16 cellular contexts compared by ENCODE assay signal in genomic region chr5:149470942-149471341, GRCh38.
DNase-seq lines count a peak whose midpoint lies in the region; ATAC-seq, FAIRE-seq and TF ChIP-seq lines count a peak whose summit lies in the region.
"Had no signal": no experiment of that assay in that cellular context is flagged by ENCODE, and none has a peak within 500 bp of the region (broad histone marks: within the 10 kb centered on the region; RNA-seq: fewer than 3 reads in every experiment).

No MANE protein-coding gene starts in this region.

- BruUV-seq in HepG2 (replicated peaks; lab: Mats Ljungman, UMichigan), result no TSS peak

- H3K4me3 ChIP-seq in adipocyte (ENCODE audit: low read length) (no peak overlapping the region), HepG2 (replicated peaks in 1 of 3; ENCODE audit: insufficient read depth in 1 of 3, low read depth in 2 of 3, low read length in 3 of 3) (no peak overlapping the region), sigmoid colon (no peak overlapping the region)
- H3K4me3 ChIP-seq: dorsolateral prefrontal cortex, lung had no signal

- TF ChIP-seq CTCF in HepG2 (CRISPR knock-in tag; IDR thresholded peaks at IDR 0.05), result no peak
- no peak for TF ChIP-seq CTCF in sigmoid colon (IDR thresholded peaks at IDR 0.05)

- H3K36me3 ChIP-seq in adipocyte (ENCODE audit: control insufficient read depth, insufficient read depth, low read length, severe bottlenecking) (no peaks in the 10 kb centered on the region), HepG2 (replicated peaks in 1 of 2; ENCODE audit: control insufficient read depth in 1 of 2, insufficient read depth in 2 of 2, low read length in 2 of 2) (no peaks in the 10 kb centered on the region), sigmoid colon (no peaks in the 10 kb centered on the region)

- H3K9me3 ChIP-seq in adipocyte (ENCODE audit: control insufficient read depth, low read length), result no peaks in the 10 kb centered on the region
- no peaks in the 10 kb centered on the region for H3K9me3 ChIP-seq in HepG2 (ENCODE audit: low read length)
- no peaks in the 10 kb centered on the region for H3K9me3 ChIP-seq in sigmoid colon

- no peak for TF ChIP-seq EP300 in HepG2 (IDR thresholded peaks at IDR 0.05; ENCODE audit: low read depth in 2 of 2, low read length in 2 of 2)
- TF ChIP-seq EP300 in HepG2 (CRISPR knock-in tag; IDR thresholded peaks at IDR 0.05; ENCODE audit: borderline replicate concordance), result no peak
- TF ChIP-seq EP300 in sigmoid colon (IDR thresholded peaks at IDR 0.05), result no peak

- CTCF ChIA-PET in HepG2 (lab: Yijun Ruan, JAX; ENCODE audit: low intra/inter-chr PET ratio, low total read pairs), result no interaction called here

- no peak for FAIRE-seq in HepG2 (lab: Jason Lieb, UNC)

- POLR2A ChIA-PET in HepG2 (lab: Yijun Ruan, JAX), result no interaction called here

- TF ChIP-seq RAD21 in HepG2 (CRISPR knock-in tag; IDR thresholded peaks at IDR 0.05), result no peak

- peak overlapping the region; percentile 21 for H3K9ac ChIP-seq in adipocyte (ENCODE audit: low read length)
- no peak overlapping the region for H3K9ac ChIP-seq in HepG2 (ENCODE audit: insufficient read depth, low read depth, low read length)

- H4K20me1 ChIP-seq in HepG2 (ENCODE audit: insufficient read depth, low read length), result no peaks in the 10 kb centered on the region

- no peaks in the 10 kb centered on the region for H3K27me3 ChIP-seq in adipocyte (replicated peaks; ENCODE audit: control insufficient read depth, insufficient read depth, low read length)
- H3K27me3 ChIP-seq in HepG2 (ENCODE audit: control insufficient read depth in 1 of 2, insufficient read depth in 2 of 2, low read length in 2 of 2), result no peaks in the 10 kb centered on the region
- H3K27me3 ChIP-seq in sigmoid colon, result no peaks in the 10 kb centered on the region
- H3K27me3 ChIP-seq: dorsolateral prefrontal cortex had no signal

- H3K4me2 ChIP-seq in HepG2 (ENCODE audit: low read depth, low read length), result no peak overlapping the region

- in situ Hi-C loops in HepG2 (cut with HindIII; ENCODE audit: extremely low pct_ligation_motif_present, low pct_unique_long_range_greater_than_20kb), result no loop called here

- peak; percentile 31 for DNase-seq in DMS 273 treated with DMSO at 0.1 percent for 48 hours (lab: John Stamatoyannopoulos, UW)
- DNase-seq in adipocyte (ENCODE audit: low read depth), result no peak
- DNase-seq in HepG2 (ENCODE audit: low spot score), result no peak
- no peak for DNase-seq in sigmoid colon
- no peak for DNase-seq in T1000 (lab: John Stamatoyannopoulos, UW)
- no peak for DNase-seq in activated gamma-delta T cell (lab: John Stamatoyannopoulos, UW)
- no peak for DNase-seq in DMS114 treated with DMSO at 0.1 percent for 48 hours (lab: John Stamatoyannopoulos, UW; ENCODE audit: unreplicated experiment)
- DNase-seq: activated CD4-positive, CD25-positive, alpha-beta regulatory T cell treated with anti-CD3 and anti-CD28 coated beads, Interleukin-2, amount 50 U/mL, for 72 hours; COR-L47; KG1; NCI-H526 treated with DMSO at 0.1 percent for 48 hours; SIG-M5; stimulated activated CD4-positive, alpha-beta T cell treated with anti-CD3 and anti-CD28 coated beads, Interleukin-1b, Interleukin-23, amount 100 ng/mL, for 48 hours had no signal

- intact Hi-C loops in HepG2 (cut with micrococcal nuclease; ENCODE audit: unreplicated experiment), result no loop called here
- intact Hi-C loops in sigmoid colon (cut with DNase I), result no loop called here

- WGBS in HepG2 (ENCODE audit: low lambda C conversion rate), result 80% methylated on average over 6 of the region's 6 CpGs
- WGBS in sigmoid colon, 2 donors, result 85 to 93% methylated on average over 6 of the region's 6 CpGs

- no peaks in the 10 kb centered on the region for H3K79me2 ChIP-seq in HepG2 (ENCODE audit: insufficient read depth, low read length)

- no peak overlapping the region for H2AFZ ChIP-seq in HepG2 (ENCODE audit: low read length)

- H3K27ac ChIP-seq in HepG2 (ENCODE audit: extremely low read length, insufficient read depth, low read length), result no peak overlapping the region
- peak overlapping the region; percentile 59 to 77 (median 70) for H3K27ac ChIP-seq in sigmoid colon
- H3K27ac ChIP-seq: dorsolateral prefrontal cortex had no signal

- peaks cover 30% of the 10 kb centered on the region for H3K4me1 ChIP-seq in adipocyte (ENCODE audit: control insufficient read depth, insufficient read depth, low read length)
- peaks cover 71% of the 10 kb centered on the region for H3K4me1 ChIP-seq in HepG2 (ENCODE audit: insufficient read depth, low read length)
- peaks cover 0 to 37% (median 31%) of the 10 kb centered on the region in 4 donors for H3K4me1 ChIP-seq in sigmoid colon

- TF ChIP-seq POLR2A in HepG2 (IDR thresholded peaks at IDR 0.05; ENCODE audit: insufficient read depth in 1 of 2, low read depth in 2 of 2, low read length in 2 of 2) (no peak), sigmoid colon (IDR thresholded peaks at IDR 0.05) (no peak)

- ATAC-seq in HepG2 (no peak; the same call in 2 of the 3 replicates), HG02973 (IDR thresholded peaks at IDR 0.05; ENCODE audit: unreplicated experiment) (no peak)

TF ChIP-seq in HepG2, 621 proteins besides CTCF, POLR2A, EP300 and RAD21:
- TF ChIP-seq ETV5 (CRISPR knock-in tag; IDR thresholded peaks at IDR 0.05; ENCODE audit: borderline replicate concordance), result no peak
- TF ChIP-seq, protein P1, sequence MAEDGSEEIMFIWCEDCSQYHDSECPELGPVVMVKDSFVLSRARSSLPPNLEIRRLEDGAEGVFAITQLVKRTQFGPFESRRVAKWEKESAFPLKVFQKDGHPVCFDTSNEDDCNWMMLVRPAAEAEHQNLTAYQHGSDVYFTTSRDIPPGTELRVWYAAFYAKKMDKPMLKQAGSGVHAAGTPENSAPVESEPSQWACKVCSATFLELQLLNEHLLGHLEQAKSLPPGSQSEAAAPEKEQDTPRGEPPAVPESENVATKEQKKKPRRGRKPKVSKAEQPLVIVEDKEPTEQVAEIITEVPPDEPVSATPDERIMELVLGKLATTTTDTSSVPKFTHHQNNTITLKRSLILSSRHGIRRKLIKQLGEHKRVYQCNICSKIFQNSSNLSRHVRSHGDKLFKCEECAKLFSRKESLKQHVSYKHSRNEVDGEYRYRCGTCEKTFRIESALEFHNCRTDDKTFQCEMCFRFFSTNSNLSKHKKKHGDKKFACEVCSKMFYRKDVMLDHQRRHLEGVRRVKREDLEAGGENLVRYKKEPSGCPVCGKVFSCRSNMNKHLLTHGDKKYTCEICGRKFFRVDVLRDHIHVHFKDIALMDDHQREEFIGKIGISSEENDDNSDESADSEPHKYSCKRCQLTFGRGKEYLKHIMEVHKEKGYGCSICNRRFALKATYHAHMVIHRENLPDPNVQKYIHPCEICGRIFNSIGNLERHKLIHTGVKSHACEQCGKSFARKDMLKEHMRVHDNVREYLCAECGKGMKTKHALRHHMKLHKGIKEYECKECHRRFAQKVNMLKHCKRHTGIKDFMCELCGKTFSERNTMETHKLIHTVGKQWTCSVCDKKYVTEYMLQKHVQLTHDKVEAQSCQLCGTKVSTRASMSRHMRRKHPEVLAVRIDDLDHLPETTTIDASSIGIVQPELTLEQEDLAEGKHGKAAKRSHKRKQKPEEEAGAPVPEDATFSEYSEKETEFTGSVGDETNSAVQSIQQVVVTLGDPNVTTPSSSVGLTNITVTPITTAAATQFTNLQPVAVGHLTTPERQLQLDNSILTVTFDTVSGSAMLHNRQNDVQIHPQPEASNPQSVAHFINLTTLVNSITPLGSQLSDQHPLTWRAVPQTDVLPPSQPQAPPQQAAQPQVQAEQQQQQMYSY (CRISPR knock-in tag; IDR thresholded peaks at IDR 0.05), result peak; percentile 77; the same call in 1 of the 2 replicates
